12 cellular contexts compared by ENCODE assay signal in the genomic region with DNA sequence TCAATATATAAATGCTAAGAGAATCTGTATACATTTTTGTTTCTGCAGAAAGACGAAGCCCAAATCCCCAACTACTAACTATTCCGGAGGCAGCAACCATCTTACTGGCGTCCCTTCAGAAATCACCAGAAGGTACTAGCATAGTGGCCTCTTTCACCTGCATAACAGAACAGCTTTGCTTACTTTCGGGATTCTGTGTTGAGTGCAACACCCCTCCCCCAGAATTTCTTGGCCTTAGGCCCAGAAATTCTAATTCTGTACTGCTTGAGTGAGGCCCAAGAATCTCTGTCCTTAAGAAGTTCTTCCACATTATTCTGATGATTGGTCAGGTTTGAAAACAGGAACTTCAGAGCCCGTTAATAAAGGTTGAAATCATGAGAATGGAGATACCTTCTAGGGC. TPM values are rescaled to one million over a fixed set of nuclear protein-coding genes. Genes with fewer than 3 reads are reported as not detected.
DNase-seq lines count a peak whose midpoint lies in the region; TF ChIP-seq lines count a peak whose summit lies in the region.
"Had no signal": no experiment of that assay in that cellular context is flagged by ENCODE, and none has a peak within 500 bp of the region (broad histone marks: within the 10 kb centered on the region; RNA-seq: fewer than 3 reads in every experiment).

No MANE protein-coding gene starts in this region.

- H3K9me3 Mint-ChIP-seq in MCF 10A (ENCODE audit: unreplicated experiment) = peaks cover 16% of the 10 kb centered on the region
- H3K9me3 Mint-ChIP-seq: activated naive CD8-positive, alpha-beta T cell treated with anti-CD3 and anti-CD28 coated beads, Interleukin-2, amount 10 ng/mL, durations not matched to agents 7 days and 5 days had no signal

- no peak overlapping the region for H3K27ac ChIP-seq in mammary epithelial cell (ENCODE audit: insufficient read depth, low read depth, low read length)
- H3K27ac ChIP-seq in effector memory CD4-positive, alpha-beta T cell (ENCODE audit: insufficient read depth, low read length, poor library complexity, severe bottlenecking) = no peak overlapping the region

- H3K4me3 ChIP-seq in mammary epithelial cell (replicated peaks in 1 of 3; ENCODE audit: insufficient read depth in 1 of 3, low read depth in 2 of 3, low read length in 3 of 3) (no peak overlapping the region), kidney epithelial cell (ENCODE audit: low read depth, low read length) (no peak overlapping the region)
- no peak overlapping the region for H3K4me3 ChIP-seq in effector memory CD4-positive, alpha-beta T cell (ENCODE audit: insufficient read depth, low read depth, low read length, poor library complexity, severe bottlenecking)

- H3K9ac ChIP-seq in mammary epithelial cell (ENCODE audit: insufficient read depth, low read length) = no peak overlapping the region

- TF ChIP-seq CTCF in MCF 10A (IDR thresholded peaks at IDR 0.05; ENCODE audit: unreplicated experiment) = no peak
- no peak for TF ChIP-seq CTCF in mammary epithelial cell (conservative IDR thresholded peaks at IDR 0.05 in 1 of 2, IDR thresholded peaks at IDR 0.05 in 1 of 2; ENCODE audit: extremely low read depth in 1 of 2, insufficient read depth in 1 of 2, low read depth in 1 of 2, low read length in 2 of 2)
- TF ChIP-seq CTCF in kidney epithelial cell (IDR thresholded peaks at IDR 0.05; ENCODE audit: insufficient read depth, low read length, poor library complexity, severe bottlenecking) = no peak

- POLR2A ChIA-PET in MCF 10A (lab: Yijun Ruan, JAX) = interaction anchor here (0.7 to 3.6 kb wide), 6 partner anchors 9 to 182 kb away, joined by 3 to 30 read pairs (median 7); a partner anchor contains a TSS

- dilution Hi-C loops in mammary epithelial cell (cut with HindIII; ENCODE audit: low sequenced_read_pairs) = no loop called here

- no peaks in the 10 kb centered on the region for H3K9me3 ChIP-seq in mammary epithelial cell (replicated peaks; ENCODE audit: insufficient read depth, low read length)
- H3K9me3 ChIP-seq in effector memory CD4-positive, alpha-beta T cell (ENCODE audit: control insufficient read depth, low read length) = no peaks in the 10 kb centered on the region

- peaks cover 38% of the 10 kb centered on the region for H3K36me3 Mint-ChIP-seq in MCF 10A (ENCODE audit: insufficient read depth, unreplicated experiment)
- H3K36me3 Mint-ChIP-seq: activated naive CD8-positive, alpha-beta T cell treated with anti-CD3 and anti-CD28 coated beads, Interleukin-2, amount 10 ng/mL, durations not matched to agents 7 days and 5 days; natural killer cell had no signal

- H3K79me2 ChIP-seq in mammary epithelial cell (ENCODE audit: insufficient read depth, low read length) = no peaks in the 10 kb centered on the region

- no peaks in the 10 kb centered on the region for H3K27me3 Mint-ChIP-seq in MCF 10A (ENCODE audit: insufficient read depth, unreplicated experiment)

- WGBS in mammary epithelial cell (ENCODE audit: low coverage, missing lambda C conversion rate) = 77% methylated on average over 5 of the region's 5 CpGs

- in situ Hi-C loops in mammary epithelial cell (cut with MboI; ENCODE audit: low sequenced_read_pairs in 2 of 2) = no loop called here

- no peak for DNase-seq in MCF 10A (ENCODE audit: unreplicated experiment)
- DNase-seq in mammary epithelial cell = no peak
- DNase-seq in amniotic epithelial cell (ENCODE audit: low read depth) = peak; percentile 9
- DNase-seq in kidney epithelial cell (ENCODE audit: low read depth) = peak; percentile 34
- peak; percentile 33 for DNase-seq in superior temporal gyrus (ENCODE audit: extremely low spot score)
- DNase-seq in effector memory CD4-positive, alpha-beta T cell = no peak
- DNase-seq in RKO (ENCODE audit: low spot score) = no peak
- no peak for DNase-seq in COLO829 (ENCODE audit: low spot score)
- DNase-seq: activated naive CD8-positive, alpha-beta T cell treated with anti-CD3 and anti-CD28 coated beads, Interleukin-2, amount 10 ng/mL, durations not matched to agents 7 days and 5 days; natural killer cell; T-helper 9 cell had no signal

- peak overlapping the region; percentile 82 for H3K4me3 Mint-ChIP-seq in MCF 10A (ENCODE audit: unreplicated experiment)
- H3K4me3 Mint-ChIP-seq: natural killer cell had no signal

- no peak overlapping the region for H3K4me2 ChIP-seq in mammary epithelial cell (ENCODE audit: insufficient read depth, low read depth, low read length)

- CTCF ChIA-PET in MCF 10A (lab: Yijun Ruan, JAX) = interaction anchor here (0.7 kb wide), 1 partner anchor 90 kb away, joined by 3 read pairs; no protein-coding TSS in a partner anchor
- CTCF ChIA-PET in mammary epithelial cell (lab: Charles Lee; ENCODE audit: low non-redundant PET) = no interaction called here

- H3K27me3 ChIP-seq in mammary epithelial cell (ENCODE audit: insufficient read depth, low read length) = peaks cover 6% of the 10 kb centered on the region
- H3K27me3 ChIP-seq in kidney epithelial cell (ENCODE audit: control insufficient read depth, insufficient read depth, low read length) = no peaks in the 10 kb centered on the region
- no peaks in the 10 kb centered on the region for H3K27me3 ChIP-seq in effector memory CD4-positive, alpha-beta T cell (replicated peaks; ENCODE audit: control insufficient read depth, insufficient read depth, low read length, poor library complexity, severe bottlenecking)

- H3K4me1 ChIP-seq in mammary epithelial cell (ENCODE audit: insufficient read depth, low read length) = peaks cover 4% of the 10 kb centered on the region
- H3K4me1 ChIP-seq in effector memory CD4-positive, alpha-beta T cell (ENCODE audit: control insufficient read depth, insufficient read depth, low read length, poor library complexity, severe bottlenecking) = peaks cover 6% of the 10 kb centered on the region

- no peak overlapping the region for H2AFZ ChIP-seq in mammary epithelial cell (ENCODE audit: low read depth, low read length)

- H3K36me3 ChIP-seq in mammary epithelial cell (ENCODE audit: insufficient read depth, low read length) = no peaks in the 10 kb centered on the region
- H3K36me3 ChIP-seq in kidney epithelial cell (ENCODE audit: control insufficient read depth, insufficient read depth, low read length) = no peaks in the 10 kb centered on the region
- no peaks in the 10 kb centered on the region for H3K36me3 ChIP-seq in effector memory CD4-positive, alpha-beta T cell (ENCODE audit: control insufficient read depth, insufficient read depth, low read length)

- intact Hi-C loops in MCF 10A (cut with micrococcal nuclease) = loop anchor here (5.0 kb wide), 1 partner anchor 128 kb away; a partner anchor contains a TSS
- intact Hi-C loops in mammary epithelial cell (cut with micrococcal nuclease) = loop anchor here (1.0 to 2.0 kb wide), 2 partner anchors 28 to 31 kb away; a partner anchor contains a TSS

- BruUV-seq in MCF 10A (replicated peaks; lab: Mats Ljungman, UMichigan) (no TSS peak), mammary epithelial cell (replicated peaks; lab: Mats Ljungman, UMichigan) (no TSS peak)

- H4K20me1 ChIP-seq in mammary epithelial cell (ENCODE audit: insufficient read depth, low read length) = no peaks in the 10 kb centered on the region

- no peak overlapping the region for H3K27ac Mint-ChIP-seq in MCF 10A (ENCODE audit: low read depth, unreplicated experiment)
- H3K27ac Mint-ChIP-seq: activated naive CD8-positive, alpha-beta T cell treated with anti-CD3 and anti-CD28 coated beads, Interleukin-2, amount 10 ng/mL, durations not matched to agents 7 days and 5 days; natural killer cell had no signal

- peaks cover 26% of the 10 kb centered on the region for H3K4me1 Mint-ChIP-seq in MCF 10A (ENCODE audit: insufficient read depth, unreplicated experiment)
- H3K4me1 Mint-ChIP-seq: natural killer cell had no signal

RNA-seq across cellular contexts. Expression of a gene that starts 2.9 kb away (rescaled TPM):
- total RNA-seq in MCF 10A (2022) = 154 and 203 TPM in 2 replicates
- total RNA-seq in mammary epithelial cell = under 1 TPM; 0.50 to 0.82 TPM
- 0.15 TPM for polyA plus RNA-seq in mammary epithelial cell
- polyA minus RNA-seq in mammary epithelial cell = not detected
- total RNA-seq in kidney epithelial cell = 7.5 and 9.4 TPM in 2 replicates
- total RNA-seq: dermis microvascular lymphatic vessel endothelial cell had no signal

RNA-seq across cellular contexts. Expression of a gene that starts 27.4 kb away (rescaled TPM):
- total RNA-seq in MCF 10A (2022) (58.6 and 80.7 TPM in 2 replicates), mammary epithelial cell (10 to 100 TPM; 38.2 to 46.7 TPM), kidney epithelial cell (45.1 and 52.8 TPM in 2 replicates)
- 42.2 TPM for polyA plus RNA-seq in mammary epithelial cell
- polyA minus RNA-seq in mammary epithelial cell = 15.3 TPM

RNA-seq across cellular contexts. Expression of a gene that starts 27.5 kb away (rescaled TPM):
- total RNA-seq in MCF 10A (2022) (44.9 and 49.5 TPM in 2 replicates), mammary epithelial cell (10 to 100 TPM; 55.3 to 57.9 TPM), kidney epithelial cell (52.4 and 55.3 TPM in 2 replicates)
- polyA plus RNA-seq in mammary epithelial cell = 30.1 TPM
- polyA minus RNA-seq in mammary epithelial cell = 22.3 TPM

Comparison
In these comparisons a context has a peak if more than half of its experiments do, and no peak if none do; other contexts are left out.
1. RNA of a gene that starts 2.9 kb away (total RNA-seq): 154 to 203 TPM in MCF 10A; 7.5 to 9.4 TPM in kidney epithelial cell and 0.50 to 0.82 TPM in mammary epithelial cell; every median in the first group is over 10 times any median in the second.
2. DNase-seq: peak in amniotic epithelial cell (single experiment), kidney epithelial cell (single experiment) and superior temporal gyrus (single experiment); none in MCF 10A (single experiment), mammary epithelial cell (single experiment), effector memory CD4-positive, alpha-beta T cell (0 of 3), RKO (single experiment) and COLO829 (single experiment).